ENCODE assay signal across 8 cellular contexts in the genomic region with DNA sequence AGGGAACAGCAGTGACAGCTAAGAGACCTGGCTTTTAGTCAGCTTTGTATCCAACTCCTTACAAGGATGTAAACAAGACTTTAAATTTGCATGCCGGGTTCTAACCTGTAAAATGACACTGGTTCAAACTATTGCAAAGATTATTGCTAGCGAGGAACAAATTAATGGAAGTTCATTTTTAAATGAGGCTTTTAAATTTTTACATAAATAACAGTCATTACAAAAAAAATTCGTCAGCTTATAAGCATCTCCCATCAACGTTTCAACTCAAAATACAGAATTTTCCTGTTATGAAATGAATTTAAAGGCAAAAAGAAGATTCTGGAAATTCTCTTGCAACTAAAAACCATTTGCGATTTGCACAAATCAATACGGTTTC. TPM values are rescaled to one million over a fixed set of nuclear protein-coding genes. Genes with fewer than 3 reads are reported as not detected.
DNase-seq lines count a peak whose midpoint lies in the region; ATAC-seq and TF ChIP-seq lines count a peak whose summit lies in the region.

No MANE protein-coding gene starts in this region.

- H3K36me3 ChIP-seq in BLaER1 = peaks cover 30% of the 10 kb centered on the region

- no peaks in the 10 kb centered on the region for H3K9me3 ChIP-seq in BLaER1

- peaks cover 26% of the 10 kb centered on the region for H3K4me1 ChIP-seq in BLaER1

- H3K4me1 Mint-ChIP-seq in natural killer cell treated with Interleukin-12 subunit alpha and Interleukin-12 subunit beta and Interleukin-15 and Interleukin-18, amount 100 ng/mL, for 72 hours (ENCODE audit: low read depth in 2 of 2) = peaks cover 9 to 14% of the 10 kb centered on the region in 2 donors

- DNase-seq in LNCaP clone FGC (ENCODE audit: low read depth) = no peak
- DNase-seq in coronary artery (ENCODE audit: low spot score) = no peak
- no peak for DNase-seq in natural killer cell treated with Interleukin-12 subunit alpha and Interleukin-12 subunit beta and Interleukin-15 and Interleukin-18, amount 100 ng/mL, for 72 hours (ENCODE audit: low spot score)
- DNase-seq in HuH-7.5 (ENCODE audit: low spot score) = no peak
- no peak for DNase-seq in DMS79 (lab: John Stamatoyannopoulos, UW)
- DNase-seq in pons (ENCODE audit: low spot score) = no peak

- H3K27me3 ChIP-seq in BLaER1 = no peaks in the 10 kb centered on the region

- peak overlapping the region; percentile 93 for H3K4me3 Mint-ChIP-seq in natural killer cell treated with Interleukin-12 subunit alpha and Interleukin-12 subunit beta and Interleukin-15 and Interleukin-18, amount 100 ng/mL, for 72 hours

- peak overlapping the region; percentile 81 to 93 for H3K27ac Mint-ChIP-seq in natural killer cell treated with Interleukin-12 subunit alpha and Interleukin-12 subunit beta and Interleukin-15 and Interleukin-18, amount 100 ng/mL, for 72 hours

- peak overlapping the region; percentile 84 for H3K4me2 ChIP-seq in BLaER1

- no peaks in the 10 kb centered on the region for H4K20me1 ChIP-seq in BLaER1

- H3K36me3 Mint-ChIP-seq in natural killer cell treated with Interleukin-12 subunit alpha and Interleukin-12 subunit beta and Interleukin-15 and Interleukin-18, amount 100 ng/mL, for 72 hours = no peaks in the 10 kb centered on the region

- no peaks in the 10 kb centered on the region for H3K9me3 Mint-ChIP-seq in natural killer cell treated with Interleukin-12 subunit alpha and Interleukin-12 subunit beta and Interleukin-15 and Interleukin-18, amount 100 ng/mL, for 72 hours

- peak overlapping the region; percentile 81 for H3K9ac ChIP-seq in BLaER1

- H3K4me3 ChIP-seq in BLaER1 = peak overlapping the region; percentile 75
- peak overlapping the region; percentile 89 for H3K4me3 ChIP-seq in LNCaP clone FGC (ENCODE audit: low read depth, low read length)
- peak overlapping the region; percentile 77 for H3K4me3 ChIP-seq in coronary artery

- no peak for TF ChIP-seq CTCF in LNCaP clone FGC (IDR thresholded peaks at IDR 0.05; ENCODE audit: control insufficient read depth, extremely low read depth, insufficient read depth)
- no peak for TF ChIP-seq CTCF in coronary artery (IDR thresholded peaks at IDR 0.05)

- ATAC-seq in natural killer cell treated with Interleukin-12 subunit alpha and Interleukin-12 subunit beta and Interleukin-15 and Interleukin-18, amount 100 ng/mL, for 72 hours = no peak
- no peak for ATAC-seq in HG03354 (IDR thresholded peaks at IDR 0.05; ENCODE audit: poor library complexity, severe bottlenecking, unreplicated experiment)

- peak overlapping the region; percentile 78; the same call in 1 of the 2 replicates for H3K27ac ChIP-seq in BLaER1
- no peak overlapping the region for H3K27ac ChIP-seq in coronary artery

- no peaks in the 10 kb centered on the region for H3K27me3 Mint-ChIP-seq in natural killer cell treated with Interleukin-12 subunit alpha and Interleukin-12 subunit beta and Interleukin-15 and Interleukin-18, amount 100 ng/mL, for 72 hours

RNA-seq across cellular contexts. Expression of a gene that starts 0.7 kb away (rescaled TPM):
- 10 to 100 TPM in 1 of 2 donors, 1 to 10 TPM in 1; 8.7 to 18.5 TPM for total RNA-seq in natural killer cell treated with Interleukin-12 subunit alpha and Interleukin-12 subunit beta and Interleukin-15 and Interleukin-18, amount 100 ng/mL, for 72 hours

RNA-seq across cellular contexts. Expression of a gene that starts 49.8 kb away (rescaled TPM):
- total RNA-seq in natural killer cell treated with Interleukin-12 subunit alpha and Interleukin-12 subunit beta and Interleukin-15 and Interleukin-18, amount 100 ng/mL, for 72 hours = 10 to 100 TPM; 24.3 to 27.5 TPM
